In the genomic region with DNA sequence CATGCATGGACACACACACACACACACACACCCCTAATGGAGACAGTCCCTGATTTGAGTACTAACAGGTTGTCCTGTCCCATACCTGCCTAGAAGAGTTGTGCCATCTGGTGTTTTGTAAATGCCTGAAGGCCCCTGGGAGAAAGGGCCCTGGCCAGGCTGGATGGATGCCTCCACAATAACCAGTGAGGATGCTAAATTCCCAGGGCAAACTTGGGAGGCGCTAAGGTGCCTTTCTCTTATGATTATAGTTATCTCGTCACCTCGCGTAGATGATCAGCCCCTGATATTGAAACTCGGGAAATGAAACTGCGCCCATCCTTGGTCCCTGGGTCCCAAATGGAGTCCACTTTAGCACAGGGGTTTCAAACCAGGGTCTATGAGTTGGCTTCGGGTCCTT, we compare ENCODE assay signal across 15 cellular contexts.
"Had no signal": no experiment of that assay in that cellular context is flagged by ENCODE, and none has a peak within 500 bp of the region (broad histone marks: within the 10 kb centered on the region; RNA-seq: fewer than 3 reads in every experiment).

No MANE protein-coding gene starts in this region.

- H3K27ac ChIP-seq: dorsolateral prefrontal cortex, thoracic aorta, transverse colon had no signal

- H3K4me3 Mint-ChIP-seq: naive thymus-derived CD8-positive, alpha-beta T cell; stimulated activated naive B cell treated with anti-CD40 and anti-IgM and Interleukin-4, amounts not matched to agents 10 μg/mL and 1 μg/mL and 100 μg/mL, for 72 hours had no signal

- H3K27ac Mint-ChIP-seq: naive thymus-derived CD8-positive, alpha-beta T cell; stimulated activated naive B cell treated with anti-CD40 and anti-IgM and Interleukin-4, amounts not matched to agents 10 μg/mL and 1 μg/mL and 100 μg/mL, for 72 hours had no signal

- H3K9me3 ChIP-seq: heart left ventricle, mucosa of descending colon, stomach, thoracic aorta, transverse colon had no signal

- H3K36me3 ChIP-seq: heart left ventricle, stomach, thoracic aorta, transverse colon had no signal

- H3K27me3 ChIP-seq: transverse colon had no signal

- DNase-seq: dorsolateral prefrontal cortex; effector CD8-positive, alpha-beta T cell; heart left ventricle; hippocampal formation; kidney glomerular epithelial cell; mucosa of descending colon; naive thymus-derived CD8-positive, alpha-beta T cell; stimulated activated CD4-positive, alpha-beta T cell treated with anti-CD3 and anti-CD28 coated beads, Interleukin-2, amount 100 ng/mL, for 24 hours; stimulated activated CD4-positive, alpha-beta T cell treated with anti-CD3 and anti-CD28 coated beads, Interleukin-4, amount 100 ng/mL, for 4 hours; stimulated activated naive B cell treated with anti-CD40 and anti-IgM and Interleukin-4, amounts not matched to agents 10 μg/mL and 1 μg/mL and 100 μg/mL, for 72 hours; stomach; substantia nigra; transverse colon had no signal

- H3K36me3 Mint-ChIP-seq: naive thymus-derived CD8-positive, alpha-beta T cell; stimulated activated naive B cell treated with anti-CD40 and anti-IgM and Interleukin-4, amounts not matched to agents 10 μg/mL and 1 μg/mL and 100 μg/mL, for 72 hours had no signal

- H3K4me1 Mint-ChIP-seq: naive thymus-derived CD8-positive, alpha-beta T cell; stimulated activated naive B cell treated with anti-CD40 and anti-IgM and Interleukin-4, amounts not matched to agents 10 μg/mL and 1 μg/mL and 100 μg/mL, for 72 hours had no signal

- H3K4me3 ChIP-seq: dorsolateral prefrontal cortex, heart left ventricle, mucosa of descending colon, skin epidermis, stomach, thoracic aorta, transverse colon had no signal

- H3K9me3 Mint-ChIP-seq: stimulated activated naive B cell treated with anti-CD40 and anti-IgM and Interleukin-4, amounts not matched to agents 10 μg/mL and 1 μg/mL and 100 μg/mL, for 72 hours had no signal
